ENCODE assay signal across 34 cellular contexts in genomic region chr20:11174861-11175260, GRCh38.
"Had no signal": no experiment of that assay in that cellular context is flagged by ENCODE, and none has a peak within 500 bp of the region (broad histone marks: within the 10 kb centered on the region; RNA-seq: fewer than 3 reads in every experiment).

No MANE protein-coding gene starts in this region.

- H3K4me3 Mint-ChIP-seq: activated B cell treated with CpG ODN at 0.5 μM for 24 hours; activated CD4-positive, alpha-beta memory T cell treated with anti-CD3 and anti-CD28 coated beads for 36 hours; activated CD4-positive, alpha-beta T cell treated with anti-CD3 and anti-CD28 coated beads, Interleukin-2, amount 10 ng/mL, durations not matched to agents 24 days and 14 days; activated CD8-positive, alpha-beta T cell treated with anti-CD3 and anti-CD28 coated beads for 36 hours; activated naive CD4-positive, alpha-beta T cell treated with anti-CD3 and anti-CD28 coated beads, Interleukin-2, amount 10 ng/mL, durations not matched to agents 7 days and 5 days; activated naive CD4-positive, alpha-beta T cell treated with anti-CD3 and anti-CD28 coated beads, Interleukin-2, amount 50 U/mL, for 24 hours; activated naive CD8-positive, alpha-beta T cell; activated T-cell treated with anti-CD3 and anti-CD28 coated beads, Interleukin-2, amount 50 U/mL, for 4 hours; activated T-cell treated with anti-CD3 and anti-CD28 coated beads, Interleukin-2, amount 50 U/mL, for 72 hours; T-helper 1 cell treated with Interleukin-12 subunit alpha and Interleukin-12 subunit beta and Interleukin-4 antibody, amounts not matched to agents 30 μg/mL and 1 μg/mL, for 36 hours; T-helper 2 cell treated with Interferon-gamma antibody and Interleukin-4, amounts not matched to agents 5 μg/mL and 100 μg/mL, for 36 hours had no signal

- H3K27me3 Mint-ChIP-seq: activated B cell treated with CpG ODN at 0.5 μM for 24 hours; activated CD4-positive, alpha-beta memory T cell treated with anti-CD3 and anti-CD28 coated beads for 36 hours; activated CD4-positive, alpha-beta T cell treated with anti-CD3 and anti-CD28 coated beads, Interleukin-2, amount 10 ng/mL, durations not matched to agents 24 days and 14 days; activated CD8-positive, alpha-beta T cell treated with anti-CD3 and anti-CD28 coated beads for 36 hours; activated naive CD4-positive, alpha-beta T cell treated with anti-CD3 and anti-CD28 coated beads, Interleukin-2, amount 10 ng/mL, durations not matched to agents 7 days and 5 days; activated naive CD4-positive, alpha-beta T cell treated with anti-CD3 and anti-CD28 coated beads, Interleukin-2, amount 50 U/mL, for 24 hours; activated naive CD8-positive, alpha-beta T cell had no signal

- H3K27me3 ChIP-seq: adrenal gland, body of pancreas, brain microvascular endothelial cell, breast epithelium had no signal

- H3K9me3 Mint-ChIP-seq: activated B cell treated with CpG ODN at 0.5 μM for 24 hours; activated CD4-positive, alpha-beta memory T cell treated with anti-CD3 and anti-CD28 coated beads for 36 hours; activated CD4-positive, alpha-beta T cell treated with anti-CD3 and anti-CD28 coated beads, Interleukin-2, amount 10 ng/mL, durations not matched to agents 24 days and 14 days; activated CD8-positive, alpha-beta T cell treated with anti-CD3 and anti-CD28 coated beads for 36 hours; activated T-cell treated with anti-CD3 and anti-CD28 coated beads, Interleukin-2, amount 50 U/mL, for 4 hours; activated T-helper 2 cell treated with anti-CD3 and anti-CD28 coated beads, Interferon-gamma antibody, Interleukin-2, Interleukin-4, amounts not matched to agents 10 μg/mL and 5 μg/mL and 100 μg/mL, durations not matched to agents 14 hours and 24 hours and 36 hours; T-helper 1 cell treated with Interleukin-12 subunit alpha and Interleukin-12 subunit beta and Interleukin-4 antibody, amounts not matched to agents 30 μg/mL and 1 μg/mL, for 36 hours; T-helper 2 cell treated with Interferon-gamma antibody and Interleukin-4, amounts not matched to agents 5 μg/mL and 100 μg/mL, for 36 hours had no signal

- H3K9me3 ChIP-seq: adrenal gland, body of pancreas, breast epithelium had no signal

- H3K4me1 Mint-ChIP-seq: activated B cell treated with CpG ODN at 0.5 μM for 24 hours; activated CD4-positive, alpha-beta T cell treated with anti-CD3 and anti-CD28 coated beads, Interleukin-2, amount 10 ng/mL, durations not matched to agents 24 days and 14 days; activated naive CD4-positive, alpha-beta T cell treated with anti-CD3 and anti-CD28 coated beads, Interleukin-2, amount 10 ng/mL, durations not matched to agents 7 days and 5 days; activated naive CD4-positive, alpha-beta T cell treated with anti-CD3 and anti-CD28 coated beads, Interleukin-2, amount 50 U/mL, for 24 hours had no signal

- H3K27ac ChIP-seq: adrenal gland, body of pancreas, brain microvascular endothelial cell, breast epithelium, VCaP had no signal

- H3K36me3 Mint-ChIP-seq: activated CD4-positive, alpha-beta memory T cell treated with anti-CD3 and anti-CD28 coated beads for 36 hours; activated naive CD4-positive, alpha-beta T cell treated with anti-CD3 and anti-CD28 coated beads, Interleukin-2, amount 10 ng/mL, durations not matched to agents 7 days and 5 days; activated naive CD4-positive, alpha-beta T cell treated with anti-CD3 and anti-CD28 coated beads, Interleukin-2, amount 50 U/mL, for 24 hours; activated naive CD8-positive, alpha-beta T cell had no signal

- H3K36me3 ChIP-seq: adrenal gland, brain microvascular endothelial cell, breast epithelium had no signal

- H3K4me3 ChIP-seq: adrenal gland, body of pancreas, breast epithelium had no signal

- H3K4me1 ChIP-seq: adrenal gland, body of pancreas, breast epithelium had no signal

- FAIRE-seq: TTC549 had no signal

- DNase-seq: activated B cell treated with CpG ODN at 0.5 μM for 24 hours; activated CD4-positive, alpha-beta memory T cell treated with anti-CD3 and anti-CD28 coated beads for 36 hours; activated CD4-positive, alpha-beta T cell treated with anti-CD3 and anti-CD28 coated beads for 4 hours; activated CD4-positive, alpha-beta T cell treated with anti-CD3 and anti-CD28 coated beads, Interleukin-2, amount 10 ng/mL, durations not matched to agents 24 days and 14 days; activated CD4-positive, alpha-beta T cell treated with anti-CD3 and anti-CD28 coated beads, Interleukin-2, amount 50 U/mL, for 1 hour; activated CD4-positive, alpha-beta T cell treated with anti-CD3 and anti-CD28 coated beads, Interleukin-2, amount 50 U/mL, for 4 hours; activated CD4-positive, CD25-positive, alpha-beta regulatory T cell treated with anti-CD3 and anti-CD28 coated beads, Interleukin-2, amount 50 U/mL, for 72 hours; activated CD8-positive, alpha-beta memory T cell treated with anti-CD3 and anti-CD28 coated beads, Interleukin-2, amount 50 U/mL, for 4 hours; activated CD8-positive, alpha-beta T cell treated with anti-CD3 and anti-CD28 coated beads for 36 hours; activated effector memory CD4-positive, alpha-beta T cell treated with Interleukin-2 at 50 U/mL for 16 hours; activated gamma-delta T cell; activated naive CD4-positive, alpha-beta T cell treated with anti-CD3 and anti-CD28 coated beads, Interleukin-2, amount 10 ng/mL, durations not matched to agents 7 days and 5 days; activated naive CD4-positive, alpha-beta T cell treated with Interleukin-2 at 50 U/mL for 16 hours; activated T-cell treated with anti-CD3 and anti-CD28 coated beads for 4 hours; activated T-cell treated with anti-CD3 and anti-CD28 coated beads, Interleukin-2, amount 50 U/mL, for 1 hour; activated T-cell treated with anti-CD3 and anti-CD28 coated beads, Interleukin-2, amount 50 U/mL, for 4 hours; activated T-cell treated with anti-CD3 and anti-CD28 coated beads, Interleukin-2, amount 50 U/mL, for 72 hours; adrenal gland; amniotic stem cell; aorta; body of pancreas; brain microvascular endothelial cell; central memory CD4-positive, alpha-beta T cell; T-helper 1 cell; T-helper 2 cell; T-helper 9 cell had no signal

- H3K27ac Mint-ChIP-seq: activated B cell treated with CpG ODN at 0.5 μM for 24 hours; activated CD4-positive, alpha-beta memory T cell treated with anti-CD3 and anti-CD28 coated beads for 36 hours; activated CD4-positive, alpha-beta T cell treated with anti-CD3 and anti-CD28 coated beads, Interleukin-2, amount 10 ng/mL, durations not matched to agents 24 days and 14 days; activated CD8-positive, alpha-beta T cell treated with anti-CD3 and anti-CD28 coated beads for 36 hours; activated naive CD4-positive, alpha-beta T cell treated with anti-CD3 and anti-CD28 coated beads, Interleukin-2, amount 10 ng/mL, durations not matched to agents 7 days and 5 days; activated naive CD4-positive, alpha-beta T cell treated with anti-CD3 and anti-CD28 coated beads, Interleukin-2, amount 50 U/mL, for 24 hours; activated naive CD8-positive, alpha-beta T cell; activated T-cell treated with anti-CD3 and anti-CD28 coated beads, Interleukin-2, amount 50 U/mL, for 72 hours; activated T-helper 2 cell treated with anti-CD3 and anti-CD28 coated beads, Interferon-gamma antibody, Interleukin-2, Interleukin-4, amounts not matched to agents 10 μg/mL and 5 μg/mL and 100 μg/mL, durations not matched to agents 14 hours and 24 hours and 36 hours; T-helper 1 cell treated with Interleukin-12 subunit alpha and Interleukin-12 subunit beta and Interleukin-4 antibody, amounts not matched to agents 30 μg/mL and 1 μg/mL, for 36 hours; T-helper 2 cell treated with Interferon-gamma antibody and Interleukin-4, amounts not matched to agents 5 μg/mL and 100 μg/mL, for 36 hours had no signal

- ATAC-seq: activated CD8-positive, alpha-beta T cell treated with anti-CD3 and anti-CD28 coated beads for 36 hours; activated T-cell treated with anti-CD3 and anti-CD28 coated beads, Interleukin-2, amount 50 U/mL, for 4 hours; activated T-cell treated with anti-CD3 and anti-CD28 coated beads, Interleukin-2, amount 50 U/mL, for 72 hours; body of pancreas had no signal
